In the genomic region with DNA sequence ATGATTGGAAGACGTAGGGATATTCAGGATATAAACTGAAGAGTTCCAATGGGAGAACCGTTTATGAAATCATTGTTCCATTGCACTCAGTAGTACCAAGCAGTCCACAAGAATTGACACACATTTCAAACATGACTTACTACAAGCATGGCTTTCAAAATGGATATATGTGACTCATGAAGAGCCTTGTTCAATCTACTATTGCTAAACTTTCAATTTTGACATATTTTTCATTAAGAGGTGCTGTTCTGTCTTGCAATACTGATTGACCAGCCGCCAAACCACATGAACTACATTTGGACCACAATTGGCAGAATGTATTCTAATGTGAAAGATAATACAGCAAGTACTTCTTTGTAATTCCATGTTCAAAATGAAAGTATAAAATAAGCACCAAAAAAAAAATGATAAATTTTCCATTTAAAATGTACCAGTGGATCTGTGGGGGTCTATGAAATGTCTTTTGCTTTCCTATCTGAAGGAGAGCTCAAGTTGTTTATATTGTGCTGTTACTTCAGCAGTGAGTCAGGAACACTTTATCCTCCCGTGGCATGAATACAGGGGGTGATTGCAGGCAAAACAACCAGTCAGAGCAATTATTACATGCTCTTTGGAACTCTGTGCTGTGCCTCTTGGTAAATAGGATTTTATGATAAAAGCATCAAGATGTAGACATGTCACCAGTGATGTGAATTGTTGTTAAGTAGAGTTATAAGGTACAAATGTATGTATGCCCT, we compare ENCODE assay signal across 13 cellular contexts.
DNase-seq lines count a peak whose midpoint lies in the region; ATAC-seq and TF ChIP-seq lines count a peak whose summit lies in the region.
"Had no signal": no experiment of that assay in that cellular context is flagged by ENCODE, and none has a peak within 500 bp of the region (broad histone marks: within the 10 kb centered on the region; RNA-seq: fewer than 3 reads in every experiment).

No MANE protein-coding gene starts in this region.

- H3K4me1 ChIP-seq in esophagus muscularis mucosa: peaks cover 0 to 52% (median 31%) of the 10 kb centered on the region in 4 donors
- H3K4me1 ChIP-seq: body of pancreas had no signal

- intact Hi-C loops in esophagus muscularis mucosa (cut with DNase I): no loop called here

- H3K27me3 ChIP-seq in AG04450 (ENCODE audit: control insufficient read depth, insufficient read depth, low read length): no peaks in the 10 kb centered on the region
- H3K27me3 ChIP-seq in MG63: no peaks in the 10 kb centered on the region
- H3K27me3 ChIP-seq in esophagus muscularis mucosa: no peaks in the 10 kb centered on the region
- H3K27me3 ChIP-seq: body of pancreas had no signal

- POLR2A ChIA-PET in AG04450 (lab: Yijun Ruan, JAX): interaction anchor here (0.7 kb wide), 1 partner anchor 58 kb away, joined by 5 read pairs; no protein-coding TSS in a partner anchor

- no peaks in the 10 kb centered on the region for H3K9me3 ChIP-seq in AG04450 (ENCODE audit: control insufficient read depth, insufficient read depth, low read length)
- peaks cover 5% of the 10 kb centered on the region for H3K9me3 ChIP-seq in MG63
- H3K9me3 ChIP-seq in esophagus muscularis mucosa: no peaks in the 10 kb centered on the region
- H3K9me3 ChIP-seq: body of pancreas had no signal

- H3K27ac ChIP-seq in AG04450 (ENCODE audit: low read depth, low read length) (no peak overlapping the region), esophagus muscularis mucosa (replicated peaks in 1 of 4) (peak overlapping the region; percentile 25 to 57 (median 48))
- H3K27ac ChIP-seq: body of pancreas had no signal

- TF ChIP-seq CTCF in AG04450 (IDR thresholded peaks at IDR 0.05; ENCODE audit: low read depth, low read length): no peak
- no peak for TF ChIP-seq CTCF in esophagus muscularis mucosa (IDR thresholded peaks at IDR 0.05)

- CTCF ChIA-PET in AG04450 (lab: Charles Lee): interaction anchor here (0.6 to 4.2 kb wide), 3 partner anchors 29 to 368 kb away, joined by 4 to 17 read pairs (median 6); no protein-coding TSS in a partner anchor

- H3K36me3 ChIP-seq in MG63 (no peaks in the 10 kb centered on the region), esophagus muscularis mucosa (no peaks in the 10 kb centered on the region)

- no peak for TF ChIP-seq POLR2A in esophagus muscularis mucosa (IDR thresholded peaks at IDR 0.05; ENCODE audit: low read depth)

- DNase-seq in AG04450 (ENCODE audit: low read depth, low spot score) (peak; percentile 6), MG63 (peak; percentile 75), esophagus muscularis mucosa (ENCODE audit: extremely low spot score) (no peak), myocyte (ENCODE audit: low read depth) (peak; percentile 27), DMS79 treated with DMSO at 0.1 percent for 48 hours (lab: John Stamatoyannopoulos, UW) (no peak), NCI-H2029 treated with DMSO at 0.1 percent for 48 hours (lab: John Stamatoyannopoulos, UW) (no peak)
- no peak for DNase-seq in activated CD4-positive, alpha-beta T cell treated with anti-CD3 and anti-CD28 coated beads for 1 hour
- DNase-seq: activated CD4-positive, alpha-beta T cell treated with anti-CD3 and anti-CD28 coated beads for 48 hours; activated T-cell treated with anti-CD3 and anti-CD28 coated beads, Interleukin-2, amount 50 U/mL, for 72 hours; body of pancreas; natural killer cell; OCI-M1 had no signal

- no peak for ATAC-seq in GM18511 (IDR thresholded peaks at IDR 0.05; ENCODE audit: unreplicated experiment)
- ATAC-seq: activated T-cell treated with anti-CD3 and anti-CD28 coated beads, Interleukin-2, amount 50 U/mL, for 72 hours; body of pancreas; natural killer cell had no signal

- 54% methylated on average over 4 of the region's 4 CpGs for WGBS in esophagus muscularis mucosa

- no peak for TF ChIP-seq EP300 in esophagus muscularis mucosa (IDR thresholded peaks at IDR 0.05)

- H3K4me3 ChIP-seq in AG04450 (ENCODE audit: low read depth, low read length) (no peak overlapping the region), MG63 (no peak overlapping the region; the same call in 1 of the 2 replicates), esophagus muscularis mucosa (no peak overlapping the region)
- H3K4me3 ChIP-seq: body of pancreas had no signal

Comparison
In these comparisons a context has a peak if more than half of its experiments do, and no peak if none do; other contexts are left out.
1. DNase-seq: peak in AG04450 (single experiment), MG63 (single experiment) and myocyte (single experiment); none in esophagus muscularis mucosa (single experiment), activated CD4-positive, alpha-beta T cell treated with anti-CD3 and anti-CD28 coated beads for 1 hour (single experiment), DMS79 treated with DMSO at 0.1 percent for 48 hours (single experiment) and NCI-H2029 treated with DMSO at 0.1 percent for 48 hours (single experiment).